Comparison of ENCODE assay signal across 36 cellular contexts in genomic region chr1:57911427-57911826, GRCh38.
"Had no signal": no experiment of that assay in that cellular context is flagged by ENCODE, and none has a peak within 500 bp of the region (broad histone marks: within the 10 kb centered on the region; RNA-seq: fewer than 3 reads in every experiment).

No MANE protein-coding gene starts in this region.

- H3K4me1 ChIP-seq: body of pancreas had no signal

- H3K27me3 Mint-ChIP-seq: activated CD4-positive, alpha-beta memory T cell treated with anti-CD3 and anti-CD28 coated beads, Interleukin-2, amount 10 ng/mL, durations not matched to agents 7 days and 5 days; activated CD4-positive, alpha-beta T cell treated with anti-CD3 and anti-CD28 coated beads, Interleukin-2, amount 10 ng/mL, durations not matched to agents 7 days and 5 days; activated CD8-positive, alpha-beta memory T cell treated with anti-CD3 and anti-CD28 coated beads, Interleukin-2, amount 10 ng/mL, durations not matched to agents 7 days and 5 days; activated naive CD8-positive, alpha-beta T cell; activated naive CD8-positive, alpha-beta T cell treated with anti-CD3 and anti-CD28 coated beads, Interleukin-2, amount 10 ng/mL, durations not matched to agents 7 days and 5 days; central memory CD8-positive, alpha-beta T cell had no signal

- ATAC-seq: activated CD4-positive, alpha-beta T cell treated with anti-CD3 and anti-CD28 coated beads for 36 hours; activated CD4-positive, CD25-positive, alpha-beta regulatory T cell treated with anti-CD3 and anti-CD28 coated beads, Interleukin-2, amount 50 U/mL, for 24 hours; activated CD8-positive, alpha-beta memory T cell treated with anti-CD3 and anti-CD28 coated beads, Interleukin-2, amount 10 ng/mL, durations not matched to agents 7 days and 5 days; activated CD8-positive, alpha-beta T cell treated with anti-CD3 and anti-CD28 coated beads, Interleukin-2, amount 10 ng/mL, durations not matched to agents 7 days and 5 days; activated naive CD8-positive, alpha-beta T cell treated with anti-CD3 and anti-CD28 coated beads, Interleukin-2, amount 50 U/mL, for 24 hours; body of pancreas; WTC11 had no signal

- H3K36me3 ChIP-seq: cardiac muscle cell had no signal

- H3K4me3 Mint-ChIP-seq: activated CD4-positive, alpha-beta memory T cell treated with anti-CD3 and anti-CD28 coated beads, Interleukin-2, amount 10 ng/mL, durations not matched to agents 7 days and 5 days; activated CD4-positive, alpha-beta T cell treated with anti-CD3 and anti-CD28 coated beads for 36 hours; activated CD4-positive, alpha-beta T cell treated with anti-CD3 and anti-CD28 coated beads, Interleukin-2, amount 10 ng/mL, durations not matched to agents 7 days and 5 days; activated CD8-positive, alpha-beta memory T cell treated with anti-CD3 and anti-CD28 coated beads, Interleukin-2, amount 10 ng/mL, durations not matched to agents 7 days and 5 days; activated CD8-positive, alpha-beta T cell treated with anti-CD3 and anti-CD28 coated beads, Interleukin-2, amount 10 ng/mL, durations not matched to agents 7 days and 5 days; activated naive CD4-positive, alpha-beta T cell treated with anti-CD3 and anti-CD28 coated beads, Interleukin-2, amount 10 ng/mL, durations not matched to agents 7 days and 5 days; activated naive CD4-positive, alpha-beta T cell treated with anti-CD3 and anti-CD28 coated beads, Interleukin-2, amount 50 U/mL, for 24 hours; activated naive CD8-positive, alpha-beta T cell; activated naive CD8-positive, alpha-beta T cell treated with anti-CD3 and anti-CD28 coated beads, Interleukin-2, amount 10 ng/mL, durations not matched to agents 7 days and 5 days; activated naive CD8-positive, alpha-beta T cell treated with anti-CD3 and anti-CD28 coated beads, Interleukin-2, amount 50 U/mL, for 24 hours; activated T-cell treated with anti-CD3 and anti-CD28 coated beads, Interleukin-2, amount 50 U/mL, for 24 hours; central memory CD8-positive, alpha-beta T cell; T-helper 1 cell treated with Interleukin-12 subunit alpha and Interleukin-12 subunit beta and Interleukin-4 antibody, amounts not matched to agents 30 μg/mL and 1 μg/mL, for 36 hours; T-helper 2 cell treated with Interferon-gamma antibody and Interleukin-4, amounts not matched to agents 5 μg/mL and 100 μg/mL, for 36 hours; WTC11 had no signal

- H3K9me3 Mint-ChIP-seq: activated CD4-positive, alpha-beta memory T cell treated with anti-CD3 and anti-CD28 coated beads, Interleukin-2, amount 10 ng/mL, durations not matched to agents 7 days and 5 days; activated CD4-positive, alpha-beta T cell treated with anti-CD3 and anti-CD28 coated beads, Interleukin-2, amount 10 ng/mL, durations not matched to agents 7 days and 5 days; activated naive CD4-positive, alpha-beta T cell treated with anti-CD3 and anti-CD28 coated beads, Interleukin-2, amount 10 ng/mL, durations not matched to agents 7 days and 5 days; activated naive CD4-positive, alpha-beta T cell treated with anti-CD3 and anti-CD28 coated beads, Interleukin-2, amount 50 U/mL, for 24 hours; activated naive CD8-positive, alpha-beta T cell treated with anti-CD3 and anti-CD28 coated beads, Interleukin-2, amount 10 ng/mL, durations not matched to agents 7 days and 5 days; activated naive CD8-positive, alpha-beta T cell treated with anti-CD3 and anti-CD28 coated beads, Interleukin-2, amount 50 U/mL, for 24 hours; activated T-cell treated with anti-CD3 and anti-CD28 coated beads, Interleukin-2, amount 50 U/mL, for 24 hours; activated T-helper 2 cell treated with anti-CD3 and anti-CD28 coated beads, Interferon-gamma antibody, Interleukin-2, Interleukin-4, amounts not matched to agents 10 μg/mL and 5 μg/mL and 100 μg/mL, durations not matched to agents 14 hours and 24 hours and 36 hours; T-helper 1 cell treated with Interleukin-12 subunit alpha and Interleukin-12 subunit beta and Interleukin-4 antibody, amounts not matched to agents 30 μg/mL and 1 μg/mL, for 36 hours; T-helper 2 cell treated with Interferon-gamma antibody and Interleukin-4, amounts not matched to agents 5 μg/mL and 100 μg/mL, for 36 hours had no signal

- H3K27ac ChIP-seq: body of pancreas, cardiac muscle cell, VCaP had no signal

- H3K27me3 ChIP-seq: body of pancreas, cardiac muscle cell had no signal

- DNase-seq: activated CD4-positive, alpha-beta memory T cell treated with anti-CD3 and anti-CD28 coated beads, Interleukin-2, amount 10 ng/mL, durations not matched to agents 7 days and 5 days; activated CD4-positive, alpha-beta T cell treated with anti-CD3 and anti-CD28 coated beads for 1 hour; activated CD4-positive, alpha-beta T cell treated with anti-CD3 and anti-CD28 coated beads for 36 hours; activated CD4-positive, alpha-beta T cell treated with anti-CD3 and anti-CD28 coated beads for 48 hours; activated CD4-positive, alpha-beta T cell treated with anti-CD3 and anti-CD28 coated beads, Interleukin-2, amount 10 ng/mL, durations not matched to agents 7 days and 5 days; activated CD4-positive, alpha-beta T cell treated with anti-CD3 and anti-CD28 coated beads, Interleukin-2, amount 50 U/mL, for 48 hours; activated CD4-positive, CD25-positive, alpha-beta regulatory T cell; activated CD8-positive, alpha-beta memory T cell treated with anti-CD3 and anti-CD28 coated beads for 24 hours; activated CD8-positive, alpha-beta memory T cell treated with anti-CD3 and anti-CD28 coated beads, Interleukin-2, amount 10 ng/mL, durations not matched to agents 7 days and 5 days; activated CD8-positive, alpha-beta memory T cell treated with anti-CD3 and anti-CD28 coated beads, Interleukin-2, amount 50 U/mL, for 48 hours; activated CD8-positive, alpha-beta T cell treated with anti-CD3 and anti-CD28 coated beads, Interleukin-2, amount 10 ng/mL, durations not matched to agents 7 days and 5 days; activated effector memory CD4-positive, alpha-beta T cell treated with Interleukin-2 at 50 U/mL for 16 hours; activated gamma-delta T cell; activated naive CD4-positive, alpha-beta T cell treated with anti-CD3 and anti-CD28 coated beads, Interleukin-2, amount 10 ng/mL, durations not matched to agents 7 days and 5 days; activated naive CD4-positive, alpha-beta T cell treated with Interleukin-2 at 50 U/mL for 16 hours; activated naive CD8-positive, alpha-beta T cell treated with anti-CD3 and anti-CD28 coated beads, Interleukin-2, amount 10 ng/mL, durations not matched to agents 7 days and 5 days; activated naive CD8-positive, alpha-beta T cell treated with anti-CD3 and anti-CD28 coated beads, Interleukin-2, amount 50 U/mL, for 24 hours; activated T-cell treated with anti-CD3 and anti-CD28 coated beads, Interleukin-2, amount 50 U/mL, for 24 hours; activated T-cell treated with anti-CD3 and anti-CD28 coated beads, Interleukin-2, amount 50 U/mL, for 48 hours; amygdala; anterior cingulate cortex; body of pancreas; cerebellar nuclear complex; T-helper 1 cell; T-helper 2 cell; T-helper 9 cell had no signal

- H3K9me3 ChIP-seq: body of pancreas had no signal

- H3K4me3 ChIP-seq: body of pancreas, cardiac muscle cell had no signal

- H3K4me1 Mint-ChIP-seq: activated CD4-positive, alpha-beta memory T cell treated with anti-CD3 and anti-CD28 coated beads, Interleukin-2, amount 10 ng/mL, durations not matched to agents 7 days and 5 days; activated CD4-positive, alpha-beta T cell treated with anti-CD3 and anti-CD28 coated beads for 36 hours; activated CD4-positive, alpha-beta T cell treated with anti-CD3 and anti-CD28 coated beads, Interleukin-2, amount 10 ng/mL, durations not matched to agents 7 days and 5 days; activated CD8-positive, alpha-beta memory T cell treated with anti-CD3 and anti-CD28 coated beads, Interleukin-2, amount 10 ng/mL, durations not matched to agents 7 days and 5 days; activated naive CD4-positive, alpha-beta T cell treated with anti-CD3 and anti-CD28 coated beads, Interleukin-2, amount 10 ng/mL, durations not matched to agents 7 days and 5 days; activated naive CD4-positive, alpha-beta T cell treated with anti-CD3 and anti-CD28 coated beads, Interleukin-2, amount 50 U/mL, for 24 hours; activated naive CD8-positive, alpha-beta T cell treated with anti-CD3 and anti-CD28 coated beads, Interleukin-2, amount 10 ng/mL, durations not matched to agents 7 days and 5 days; activated naive CD8-positive, alpha-beta T cell treated with anti-CD3 and anti-CD28 coated beads, Interleukin-2, amount 50 U/mL, for 24 hours; central memory CD8-positive, alpha-beta T cell had no signal

- H3K27ac Mint-ChIP-seq: activated CD4-positive, alpha-beta memory T cell treated with anti-CD3 and anti-CD28 coated beads, Interleukin-2, amount 10 ng/mL, durations not matched to agents 7 days and 5 days; activated CD4-positive, alpha-beta T cell treated with anti-CD3 and anti-CD28 coated beads for 36 hours; activated CD4-positive, alpha-beta T cell treated with anti-CD3 and anti-CD28 coated beads, Interleukin-2, amount 10 ng/mL, durations not matched to agents 7 days and 5 days; activated CD8-positive, alpha-beta memory T cell treated with anti-CD3 and anti-CD28 coated beads, Interleukin-2, amount 10 ng/mL, durations not matched to agents 7 days and 5 days; activated CD8-positive, alpha-beta T cell treated with anti-CD3 and anti-CD28 coated beads, Interleukin-2, amount 10 ng/mL, durations not matched to agents 7 days and 5 days; activated naive CD4-positive, alpha-beta T cell treated with anti-CD3 and anti-CD28 coated beads, Interleukin-2, amount 10 ng/mL, durations not matched to agents 7 days and 5 days; activated naive CD4-positive, alpha-beta T cell treated with anti-CD3 and anti-CD28 coated beads, Interleukin-2, amount 50 U/mL, for 24 hours; activated naive CD8-positive, alpha-beta T cell; activated naive CD8-positive, alpha-beta T cell treated with anti-CD3 and anti-CD28 coated beads, Interleukin-2, amount 10 ng/mL, durations not matched to agents 7 days and 5 days; activated naive CD8-positive, alpha-beta T cell treated with anti-CD3 and anti-CD28 coated beads, Interleukin-2, amount 50 U/mL, for 24 hours; activated T-cell treated with anti-CD3 and anti-CD28 coated beads, Interleukin-2, amount 50 U/mL, for 24 hours; activated T-helper 2 cell treated with anti-CD3 and anti-CD28 coated beads, Interferon-gamma antibody, Interleukin-2, Interleukin-4, amounts not matched to agents 10 μg/mL and 5 μg/mL and 100 μg/mL, durations not matched to agents 14 hours and 24 hours and 36 hours; T-helper 1 cell treated with Interleukin-12 subunit alpha and Interleukin-12 subunit beta and Interleukin-4 antibody, amounts not matched to agents 30 μg/mL and 1 μg/mL, for 36 hours; T-helper 2 cell treated with Interferon-gamma antibody and Interleukin-4, amounts not matched to agents 5 μg/mL and 100 μg/mL, for 36 hours; WTC11 had no signal

- H3K36me3 Mint-ChIP-seq: activated CD8-positive, alpha-beta memory T cell treated with anti-CD3 and anti-CD28 coated beads, Interleukin-2, amount 10 ng/mL, durations not matched to agents 7 days and 5 days; activated naive CD4-positive, alpha-beta T cell treated with anti-CD3 and anti-CD28 coated beads, Interleukin-2, amount 10 ng/mL, durations not matched to agents 7 days and 5 days; activated naive CD4-positive, alpha-beta T cell treated with anti-CD3 and anti-CD28 coated beads, Interleukin-2, amount 50 U/mL, for 24 hours; activated naive CD8-positive, alpha-beta T cell; activated naive CD8-positive, alpha-beta T cell treated with anti-CD3 and anti-CD28 coated beads, Interleukin-2, amount 10 ng/mL, durations not matched to agents 7 days and 5 days; WTC11 had no signal
